In the genomic region with DNA sequence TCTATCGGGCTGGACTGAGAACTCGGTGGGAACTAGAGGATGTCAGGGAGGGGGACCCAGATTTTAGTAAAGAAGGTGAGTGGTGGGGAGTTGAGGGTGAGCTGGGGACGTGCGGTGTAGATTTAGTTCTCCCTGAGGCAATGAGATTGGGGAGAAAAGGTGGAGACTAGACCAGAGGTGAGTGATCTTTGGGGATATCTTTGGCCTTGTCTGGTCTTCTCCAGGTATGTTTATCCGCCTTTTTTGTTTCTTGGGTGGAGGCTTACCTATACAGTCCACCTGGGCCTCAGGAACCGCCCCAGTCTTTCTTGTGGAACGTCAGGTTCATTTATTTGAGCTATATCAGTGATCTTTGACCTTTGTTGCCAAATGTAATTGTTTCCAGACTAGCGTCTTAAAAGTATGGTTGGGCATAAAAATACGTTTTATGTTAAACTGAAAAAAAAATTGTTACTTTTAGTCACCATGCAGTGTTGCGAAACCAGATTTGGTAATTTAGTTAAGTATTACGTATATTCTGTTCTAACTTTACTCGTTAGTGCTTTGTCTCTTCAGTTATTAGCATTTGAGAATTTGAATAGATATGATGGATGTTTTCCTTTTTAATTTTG, we compare ENCODE assay signal across 8 cellular contexts. TPM values are rescaled to one million over a fixed set of nuclear protein-coding genes. Genes with fewer than 3 reads are reported as not detected.
A peak's percentile ranks its signal among the peaks of the same experiment; 100 is the strongest.
DNase-seq lines count a peak whose midpoint lies in the region; ATAC-seq and TF ChIP-seq lines count a peak whose summit lies in the region.

No MANE protein-coding gene starts in this region.

- no peak overlapping the region for H2BK5ac ChIP-seq in mesenchymal stem cell (ENCODE audit: low read depth, low read length, poor library complexity, severe bottlenecking)

- peak overlapping the region in 1 of 2 experiments; percentile 32 for H3K4ac ChIP-seq in mesenchymal stem cell (ENCODE audit: low read depth in 1 of 2, low read length in 2 of 2)

- H3K4me3 ChIP-seq in coronary artery = peak overlapping the region; percentile 91
- peak overlapping the region; percentile 82 to 92 for H3K4me3 ChIP-seq in mesenchymal stem cell (ENCODE audit: insufficient read depth in 1 of 2, low read depth in 1 of 2, low read length in 2 of 2)
- H3K4me3 ChIP-seq in upper lobe of right lung = peak overlapping the region; percentile 88

- peak overlapping the region; percentile 92 for H2AK5ac ChIP-seq in mesenchymal stem cell (ENCODE audit: low read length, severe bottlenecking)

- H3K4me1 ChIP-seq in mesenchymal stem cell (ENCODE audit: control insufficient read depth, insufficient read depth, low read depth, low read length) = peaks cover 5% of the 10 kb centered on the region
- peaks cover 11% of the 10 kb centered on the region for H3K4me1 ChIP-seq in upper lobe of right lung

- no peak for TF ChIP-seq CTCF in coronary artery (IDR thresholded peaks at IDR 0.05)
- TF ChIP-seq CTCF in upper lobe of right lung (IDR thresholded peaks at IDR 0.05) = no peak

- 10% methylated on average over 12 of the region's 12 CpGs for whole genome bisulfite sequencing in mesenchymal stem cell

- no peak overlapping the region for H2AFZ ChIP-seq in mesenchymal stem cell (ENCODE audit: low read depth, low read length)

- H3K9me3 ChIP-seq in mesenchymal stem cell (ENCODE audit: control insufficient read depth, low read length) (no peaks in the 10 kb centered on the region), upper lobe of right lung (no peaks in the 10 kb centered on the region)

- peak overlapping the region; percentile 95 to 97 for H3K27ac ChIP-seq in coronary artery
- H3K27ac ChIP-seq in mesenchymal stem cell (ENCODE audit: low read length, poor library complexity, severe bottlenecking) = peak overlapping the region; percentile 78
- H3K27ac ChIP-seq in upper lobe of right lung = peak overlapping the region; percentile 96

- H3K9ac ChIP-seq in mesenchymal stem cell (ENCODE audit: low read length) = peak overlapping the region; percentile 96

- no peak overlapping the region for H2BK12ac ChIP-seq in mesenchymal stem cell (ENCODE audit: low read length in 2 of 2)

- peak overlapping the region; percentile 70 for H3K4me2 ChIP-seq in mesenchymal stem cell (ENCODE audit: low read length, poor library complexity, severe bottlenecking)

- ATAC-seq in upper lobe of right lung = peak; percentile 5

- H4K8ac ChIP-seq in mesenchymal stem cell (ENCODE audit: low read length) = peak overlapping the region; percentile 69

- peak overlapping the region in 1 of 2 experiments; percentile 12 for H3K14ac ChIP-seq in mesenchymal stem cell (ENCODE audit: low read length in 2 of 2)

- DNase-seq in DMS 273 (lab: John Stamatoyannopoulos, UW; ENCODE audit: unreplicated experiment) = peak; percentile 34
- DNase-seq in DMS 273 treated with DMSO at 0.1 percent for 48 hours (lab: John Stamatoyannopoulos, UW) = no peak
- DNase-seq in NOMO-1 (lab: John Stamatoyannopoulos, UW; ENCODE audit: unreplicated experiment in 2 of 2) = peak; percentile 45 to 87
- DNase-seq in coronary artery (ENCODE audit: low spot score) = no peak
- peak; percentile 73 for DNase-seq in mesenchymal stem cell
- peak; percentile 46 for DNase-seq in upper lobe of right lung
- no peak for DNase-seq in cerebellum (ENCODE audit: low spot score)
- no peak for DNase-seq in H4 (ENCODE audit: low spot score)

- no peak overlapping the region for H4K91ac ChIP-seq in mesenchymal stem cell (ENCODE audit: low read length)

- no peak overlapping the region for H3K23ac ChIP-seq in mesenchymal stem cell (ENCODE audit: low read length in 2 of 2)

- H3K18ac ChIP-seq in mesenchymal stem cell (ENCODE audit: low read depth in 1 of 2, low read length in 2 of 2) = peak overlapping the region; percentile 37 to 96

- intact Hi-C loops in upper lobe of right lung (cut with DNase I) = no loop called here

- H2BK120ac ChIP-seq in mesenchymal stem cell (ENCODE audit: low read depth, low read length) = no peak overlapping the region

- H3K27me3 ChIP-seq in mesenchymal stem cell (ENCODE audit: control insufficient read depth in 1 of 2, insufficient read depth in 1 of 2, low read length in 2 of 2) = no peaks in the 10 kb centered on the region
- no peaks in the 10 kb centered on the region for H3K27me3 ChIP-seq in upper lobe of right lung

- H3K36me3 ChIP-seq in mesenchymal stem cell (ENCODE audit: control insufficient read depth in 1 of 2, insufficient read depth in 2 of 2, low read depth in 1 of 2, low read length in 2 of 2) = peaks cover 3% of the 10 kb centered on the region in 2 experiments
- no peaks in the 10 kb centered on the region for H3K36me3 ChIP-seq in upper lobe of right lung

- peaks cover 6% of the 10 kb centered on the region for H3K79me1 ChIP-seq in mesenchymal stem cell (replicated peaks; ENCODE audit: low read length, poor library complexity, severe bottlenecking)

- H2BK15ac ChIP-seq in mesenchymal stem cell (ENCODE audit: low read depth, poor library complexity, severe bottlenecking) = no peak overlapping the region

RNA-seq across cellular contexts. Expression of gene UBAP1, which starts 0.8 kb away (rescaled TPM):
- 30.9 TPM for polyA plus RNA-seq in mesenchymal stem cell (2013, experiment 1 of 2)
- polyA plus RNA-seq in mesenchymal stem cell (2013, experiment 2 of 2) = 29.7 TPM
- total RNA-seq in upper lobe of right lung (51.9 TPM), cerebellum (19.6 TPM)
- 32.8 and 43.4 TPM in 2 replicates for total RNA-seq in H4 (2014; rRNA removed; shearing (Covaris generic))

RNA-seq across cellular contexts. Expression of gene DCAF12, which starts 53.1 kb away (rescaled TPM):
- 14.6 TPM for polyA plus RNA-seq in mesenchymal stem cell (2013, experiment 1 of 2)
- polyA plus RNA-seq in mesenchymal stem cell (2013, experiment 2 of 2) = 14.9 TPM
- total RNA-seq in upper lobe of right lung (31.6 TPM), cerebellum (26.3 TPM)
- 30.2 and 38.8 TPM in 2 replicates for total RNA-seq in H4 (2014; rRNA removed; shearing (Covaris generic))

Comparison
In these comparisons a context has a peak if more than half of its experiments do, and no peak if none do; other contexts are left out.
1. DNase-seq: peak in DMS 273 (single experiment), NOMO-1 (2 of 2), mesenchymal stem cell (single experiment) and upper lobe of right lung (single experiment); none in DMS 273 treated with DMSO at 0.1 percent for 48 hours (single experiment), coronary artery (single experiment), cerebellum (single experiment) and H4 (single experiment).
2. Peak in every context shown above with its lines, with median percentiles within 50 percentile points of each other: H3K27ac ChIP-seq and H3K4me3 ChIP-seq.